ENCODE assay signal across 1 cellular context in the genomic region with DNA sequence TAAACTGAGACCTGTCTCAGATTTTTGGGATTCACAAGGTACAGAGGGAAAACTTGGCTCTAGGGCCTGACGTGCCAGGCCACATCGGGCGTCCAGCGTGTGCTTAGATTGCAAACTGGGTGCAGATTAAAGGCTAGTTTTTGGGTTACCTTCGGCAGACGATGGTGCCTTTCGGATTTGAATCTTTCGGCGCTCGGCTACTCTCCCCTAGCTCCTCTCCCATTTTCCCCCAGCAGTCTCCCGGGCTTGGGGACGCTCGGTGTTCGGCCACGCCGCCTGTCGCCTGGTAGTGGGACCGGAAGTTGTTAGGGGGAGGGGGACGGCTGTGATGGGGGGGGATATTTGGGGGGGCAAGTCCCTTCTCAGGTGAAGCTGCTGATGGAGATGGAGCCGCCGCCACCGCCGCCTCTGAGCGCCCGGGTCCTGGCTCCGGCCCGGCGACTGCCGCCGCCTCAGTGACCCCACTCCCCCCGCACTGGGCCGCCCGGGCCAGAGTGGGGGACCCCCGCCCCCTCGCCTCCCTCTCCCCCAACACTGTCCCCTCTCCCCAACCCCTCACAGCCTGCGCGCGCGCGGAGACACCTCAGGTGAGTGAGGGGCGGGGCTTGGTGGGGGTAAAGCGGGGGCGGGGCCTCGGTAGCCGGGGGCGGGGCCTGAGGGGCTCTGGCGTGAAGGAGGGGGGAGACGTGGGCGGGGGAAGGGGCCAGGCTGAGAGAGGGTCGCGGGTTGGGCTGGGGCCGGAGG.
TF ChIP-seq lines count a peak whose summit lies in the region.

No MANE protein-coding gene starts in this region.

TF ChIP-seq in GM12878, 131 proteins besides CTCF, POLR2A, EP300 and RAD21 (continued from another document):
- TF ChIP-seq, protein P1, sequence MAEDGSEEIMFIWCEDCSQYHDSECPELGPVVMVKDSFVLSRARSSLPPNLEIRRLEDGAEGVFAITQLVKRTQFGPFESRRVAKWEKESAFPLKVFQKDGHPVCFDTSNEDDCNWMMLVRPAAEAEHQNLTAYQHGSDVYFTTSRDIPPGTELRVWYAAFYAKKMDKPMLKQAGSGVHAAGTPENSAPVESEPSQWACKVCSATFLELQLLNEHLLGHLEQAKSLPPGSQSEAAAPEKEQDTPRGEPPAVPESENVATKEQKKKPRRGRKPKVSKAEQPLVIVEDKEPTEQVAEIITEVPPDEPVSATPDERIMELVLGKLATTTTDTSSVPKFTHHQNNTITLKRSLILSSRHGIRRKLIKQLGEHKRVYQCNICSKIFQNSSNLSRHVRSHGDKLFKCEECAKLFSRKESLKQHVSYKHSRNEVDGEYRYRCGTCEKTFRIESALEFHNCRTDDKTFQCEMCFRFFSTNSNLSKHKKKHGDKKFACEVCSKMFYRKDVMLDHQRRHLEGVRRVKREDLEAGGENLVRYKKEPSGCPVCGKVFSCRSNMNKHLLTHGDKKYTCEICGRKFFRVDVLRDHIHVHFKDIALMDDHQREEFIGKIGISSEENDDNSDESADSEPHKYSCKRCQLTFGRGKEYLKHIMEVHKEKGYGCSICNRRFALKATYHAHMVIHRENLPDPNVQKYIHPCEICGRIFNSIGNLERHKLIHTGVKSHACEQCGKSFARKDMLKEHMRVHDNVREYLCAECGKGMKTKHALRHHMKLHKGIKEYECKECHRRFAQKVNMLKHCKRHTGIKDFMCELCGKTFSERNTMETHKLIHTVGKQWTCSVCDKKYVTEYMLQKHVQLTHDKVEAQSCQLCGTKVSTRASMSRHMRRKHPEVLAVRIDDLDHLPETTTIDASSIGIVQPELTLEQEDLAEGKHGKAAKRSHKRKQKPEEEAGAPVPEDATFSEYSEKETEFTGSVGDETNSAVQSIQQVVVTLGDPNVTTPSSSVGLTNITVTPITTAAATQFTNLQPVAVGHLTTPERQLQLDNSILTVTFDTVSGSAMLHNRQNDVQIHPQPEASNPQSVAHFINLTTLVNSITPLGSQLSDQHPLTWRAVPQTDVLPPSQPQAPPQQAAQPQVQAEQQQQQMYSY (CRISPR knock-in tag; IDR thresholded peaks at IDR 0.05) = no peak
- TF ChIP-seq RUNX3 (IDR thresholded peaks at IDR 0.05; ENCODE audit: low read length) (peak; percentile 35), NRF1 (conservative IDR thresholded peaks at IDR 0.05; ENCODE audit: low read depth, low read length) (no peak), NR2C1 (IDR thresholded peaks at IDR 0.05) (no peak), HDAC2 (IDR thresholded peaks at IDR 0.05) (no peak), ZBED1 (IDR thresholded peaks at IDR 0.05; ENCODE audit: borderline replicate concordance) (no peak), TCF3 (IDR thresholded peaks at IDR 0.05; ENCODE audit: borderline replicate concordance, insufficient read depth, low read depth, low read length) (no peak), ZNF622 (IDR thresholded peaks at IDR 0.05) (no peak), PAX8 (IDR thresholded peaks at IDR 0.05) (no peak), ESRRA (IDR thresholded peaks at IDR 0.05; ENCODE audit: low read length) (no peak), CHD4 (IDR thresholded peaks at IDR 0.05) (no peak), NFIC (IDR thresholded peaks at IDR 0.05; ENCODE audit: low read depth, low read length) (no peak), SMC3 (IDR thresholded peaks at IDR 0.05; ENCODE audit: borderline replicate concordance, low read length) (no peak), ZSCAN29 (IDR thresholded peaks at IDR 0.05) (no peak), SP1 (IDR thresholded peaks at IDR 0.05; ENCODE audit: low read depth, low read length) (peak; percentile 42), NBN (IDR thresholded peaks at IDR 0.05) (0 out of 2 replicates have a peak, but pooled peaks have one; percentile 31), GATAD2B (conservative IDR thresholded peaks at IDR 0.05; ENCODE audit: low read depth) (no peak), SUPT20H (IDR thresholded peaks at IDR 0.05; ENCODE audit: borderline replicate concordance, control insufficient read depth, low read depth, low read length) (no peak), KDM1A (IDR thresholded peaks at IDR 0.05; ENCODE audit: borderline replicate concordance) (no peak), GABPA (IDR thresholded peaks at IDR 0.05; ENCODE audit: low read depth) (peak; percentile 67)
- TF ChIP-seq, protein P2, sequence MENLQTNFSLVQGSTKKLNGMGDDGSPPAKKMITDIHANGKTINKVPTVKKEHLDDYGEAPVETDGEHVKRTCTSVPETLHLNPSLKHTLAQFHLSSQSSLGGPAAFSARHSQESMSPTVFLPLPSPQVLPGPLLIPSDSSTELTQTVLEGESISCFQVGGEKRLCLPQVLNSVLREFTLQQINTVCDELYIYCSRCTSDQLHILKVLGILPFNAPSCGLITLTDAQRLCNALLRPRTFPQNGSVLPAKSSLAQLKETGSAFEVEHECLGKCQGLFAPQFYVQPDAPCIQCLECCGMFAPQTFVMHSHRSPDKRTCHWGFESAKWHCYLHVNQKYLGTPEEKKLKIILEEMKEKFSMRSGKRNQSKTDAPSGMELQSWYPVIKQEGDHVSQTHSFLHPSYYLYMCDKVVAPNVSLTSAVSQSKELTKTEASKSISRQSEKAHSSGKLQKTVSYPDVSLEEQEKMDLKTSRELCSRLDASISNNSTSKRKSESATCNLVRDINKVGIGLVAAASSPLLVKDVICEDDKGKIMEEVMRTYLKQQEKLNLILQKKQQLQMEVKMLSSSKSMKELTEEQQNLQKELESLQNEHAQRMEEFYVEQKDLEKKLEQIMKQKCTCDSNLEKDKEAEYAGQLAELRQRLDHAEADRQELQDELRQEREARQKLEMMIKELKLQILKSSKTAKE (IDR thresholded peaks at IDR 0.05; ENCODE audit: low read depth, poor library complexity, severe bottlenecking) = no peak
- TF ChIP-seq, protein P3, sequence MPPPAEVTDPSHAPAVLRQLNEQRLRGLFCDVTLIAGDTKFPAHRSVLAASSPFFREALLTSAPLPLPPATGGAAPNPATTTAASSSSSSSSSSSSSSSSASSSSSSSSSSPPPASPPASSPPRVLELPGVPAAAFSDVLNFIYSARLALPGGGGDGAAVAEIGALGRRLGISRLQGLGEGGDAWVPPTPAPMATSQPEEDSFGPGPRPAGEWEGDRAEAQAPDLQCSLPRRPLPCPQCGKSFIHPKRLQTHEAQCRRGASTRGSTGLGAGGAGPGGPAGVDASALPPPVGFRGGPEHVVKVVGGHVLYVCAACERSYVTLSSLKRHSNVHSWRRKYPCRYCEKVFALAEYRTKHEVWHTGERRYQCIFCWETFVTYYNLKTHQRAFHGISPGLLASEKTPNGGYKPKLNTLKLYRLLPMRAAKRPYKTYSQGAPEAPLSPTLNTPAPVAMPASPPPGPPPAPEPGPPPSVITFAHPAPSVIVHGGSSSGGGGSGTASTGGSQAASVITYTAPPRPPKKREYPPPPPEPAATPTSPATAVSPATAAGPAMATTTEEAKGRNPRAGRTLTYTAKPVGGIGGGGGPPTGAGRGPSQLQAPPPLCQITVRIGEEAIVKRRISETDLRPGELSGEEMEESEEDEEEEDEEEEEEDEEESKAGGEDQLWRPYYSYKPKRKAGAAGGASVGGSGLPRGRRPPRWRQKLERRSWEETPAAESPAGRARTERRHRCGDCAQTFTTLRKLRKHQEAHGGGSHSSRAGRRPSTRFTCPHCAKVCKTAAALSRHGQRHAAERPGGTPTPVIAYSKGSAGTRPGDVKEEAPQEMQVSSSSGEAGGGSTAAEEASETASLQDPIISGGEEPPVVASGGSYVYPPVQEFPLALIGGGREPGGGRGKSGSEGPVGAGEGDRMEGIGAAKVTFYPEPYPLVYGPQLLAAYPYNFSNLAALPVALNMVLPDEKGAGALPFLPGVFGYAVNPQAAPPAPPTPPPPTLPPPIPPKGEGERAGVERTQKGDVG (CRISPR knock-in tag; IDR thresholded peaks at IDR 0.05) = no peak
- TF ChIP-seq, protein P4, sequence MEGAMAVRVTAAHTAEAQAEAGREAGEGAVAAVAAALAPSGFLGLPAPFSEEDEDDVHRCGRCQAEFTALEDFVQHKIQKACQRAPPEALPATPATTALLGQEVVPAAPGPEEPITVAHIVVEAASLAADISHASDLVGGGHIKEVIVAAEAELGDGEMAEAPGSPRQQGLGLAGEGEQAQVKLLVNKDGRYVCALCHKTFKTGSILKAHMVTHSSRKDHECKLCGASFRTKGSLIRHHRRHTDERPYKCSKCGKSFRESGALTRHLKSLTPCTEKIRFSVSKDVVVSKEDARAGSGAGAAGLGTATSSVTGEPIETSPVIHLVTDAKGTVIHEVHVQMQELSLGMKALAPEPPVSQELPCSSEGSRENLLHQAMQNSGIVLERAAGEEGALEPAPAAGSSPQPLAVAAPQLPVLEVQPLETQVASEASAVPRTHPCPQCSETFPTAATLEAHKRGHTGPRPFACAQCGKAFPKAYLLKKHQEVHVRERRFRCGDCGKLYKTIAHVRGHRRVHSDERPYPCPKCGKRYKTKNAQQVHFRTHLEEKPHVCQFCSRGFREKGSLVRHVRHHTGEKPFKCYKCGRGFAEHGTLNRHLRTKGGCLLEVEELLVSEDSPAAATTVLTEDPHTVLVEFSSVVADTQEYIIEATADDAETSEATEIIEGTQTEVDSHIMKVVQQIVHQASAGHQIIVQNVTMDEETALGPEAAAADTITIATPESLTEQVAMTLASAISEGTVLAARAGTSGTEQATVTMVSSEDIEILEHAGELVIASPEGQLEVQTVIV (IDR thresholded peaks at IDR 0.05; ENCODE audit: borderline replicate concordance, partially characterized antibody) = no peak
- TF ChIP-seq, protein P5, sequence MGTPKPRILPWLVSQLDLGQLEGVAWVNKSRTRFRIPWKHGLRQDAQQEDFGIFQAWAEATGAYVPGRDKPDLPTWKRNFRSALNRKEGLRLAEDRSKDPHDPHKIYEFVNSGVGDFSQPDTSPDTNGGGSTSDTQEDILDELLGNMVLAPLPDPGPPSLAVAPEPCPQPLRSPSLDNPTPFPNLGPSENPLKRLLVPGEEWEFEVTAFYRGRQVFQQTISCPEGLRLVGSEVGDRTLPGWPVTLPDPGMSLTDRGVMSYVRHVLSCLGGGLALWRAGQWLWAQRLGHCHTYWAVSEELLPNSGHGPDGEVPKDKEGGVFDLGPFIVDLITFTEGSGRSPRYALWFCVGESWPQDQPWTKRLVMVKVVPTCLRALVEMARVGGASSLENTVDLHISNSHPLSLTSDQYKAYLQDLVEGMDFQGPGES (IDR thresholded peaks at IDR 0.05) = no peak
- TF ChIP-seq, protein P6, sequence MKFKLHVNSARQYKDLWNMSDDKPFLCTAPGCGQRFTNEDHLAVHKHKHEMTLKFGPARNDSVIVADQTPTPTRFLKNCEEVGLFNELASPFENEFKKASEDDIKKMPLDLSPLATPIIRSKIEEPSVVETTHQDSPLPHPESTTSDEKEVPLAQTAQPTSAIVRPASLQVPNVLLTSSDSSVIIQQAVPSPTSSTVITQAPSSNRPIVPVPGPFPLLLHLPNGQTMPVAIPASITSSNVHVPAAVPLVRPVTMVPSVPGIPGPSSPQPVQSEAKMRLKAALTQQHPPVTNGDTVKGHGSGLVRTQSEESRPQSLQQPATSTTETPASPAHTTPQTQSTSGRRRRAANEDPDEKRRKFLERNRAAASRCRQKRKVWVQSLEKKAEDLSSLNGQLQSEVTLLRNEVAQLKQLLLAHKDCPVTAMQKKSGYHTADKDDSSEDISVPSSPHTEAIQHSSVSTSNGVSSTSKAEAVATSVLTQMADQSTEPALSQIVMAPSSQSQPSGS (IDR thresholded peaks at IDR 0.05; ENCODE audit: low read length) = no peak
